28 cellular contexts compared by ENCODE assay signal in the genomic region with DNA sequence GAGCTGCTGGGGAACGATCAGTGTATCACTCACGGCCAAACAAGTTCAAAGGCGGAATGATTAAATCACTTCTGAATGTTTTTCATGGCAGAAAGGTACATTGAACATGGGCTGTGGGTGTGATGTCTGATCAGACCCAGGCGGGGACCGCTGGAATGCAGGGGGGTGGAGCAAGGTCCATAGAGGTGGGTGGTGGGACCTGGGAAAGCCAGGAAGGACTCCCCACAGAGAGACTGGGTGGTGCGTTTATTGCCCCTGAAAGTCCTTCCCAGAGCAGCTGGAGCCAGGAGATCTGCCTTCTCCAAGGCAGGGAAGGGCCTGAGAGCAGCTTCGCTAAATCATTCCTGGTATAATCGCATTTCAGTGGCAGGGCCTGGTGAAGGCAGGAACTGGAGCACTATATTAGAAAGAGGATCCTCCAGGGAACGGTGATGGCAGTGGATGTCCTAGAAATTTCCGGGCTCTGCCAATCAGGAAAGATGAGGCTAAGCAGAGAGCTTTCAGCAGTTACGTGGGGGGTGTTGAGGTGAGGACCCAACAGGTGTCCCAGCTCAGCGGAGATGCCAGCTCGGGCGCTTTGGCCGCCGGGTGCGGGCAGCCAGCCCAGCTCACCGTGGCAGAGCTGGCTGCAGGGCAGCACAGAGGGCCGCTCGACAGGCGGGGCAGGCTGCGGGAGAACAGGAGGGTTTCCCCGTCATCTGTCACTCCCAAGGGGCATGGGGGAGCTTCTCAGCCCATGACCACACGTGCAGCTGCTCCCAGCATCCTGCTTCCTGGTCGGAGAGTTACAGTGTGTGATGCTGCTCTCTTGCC.
DNase-seq lines count a peak whose midpoint lies in the region; ATAC-seq, FAIRE-seq and TF ChIP-seq lines count a peak whose summit lies in the region.
"Had no signal": no experiment of that assay in that cellular context is flagged by ENCODE, and none has a peak within 500 bp of the region (broad histone marks: within the 10 kb centered on the region; RNA-seq: fewer than 3 reads in every experiment).

No MANE protein-coding gene starts in this region.

- WGBS in esophagus squamous epithelium, 2 donors: 72 to 74% methylated on average over 8 to 22 of the region's 25 CpGs

- no peaks in the 10 kb centered on the region for H3K27me3 ChIP-seq in right atrium auricular region
- peaks cover 0 to 35% (median 0%) of the 10 kb centered on the region in 4 donors for H3K27me3 ChIP-seq in esophagus squamous epithelium
- no peaks in the 10 kb centered on the region for H3K27me3 ChIP-seq in HAP-1 (ENCODE audit: low read depth)
- H3K27me3 ChIP-seq: foreskin keratinocyte, SJSA1 had no signal

- H3K36me3 ChIP-seq in right atrium auricular region (no peaks in the 10 kb centered on the region), esophagus squamous epithelium (no peaks in the 10 kb centered on the region), HAP-1 (replicated peaks) (no peaks in the 10 kb centered on the region)
- H3K36me3 ChIP-seq: neutrophil, suprapubic skin, upper lobe of right lung had no signal

- no peak for TF ChIP-seq CTCF in right atrium auricular region (IDR thresholded peaks at IDR 0.05)
- no peak for TF ChIP-seq CTCF in esophagus squamous epithelium (IDR thresholded peaks at IDR 0.05)

- no peak for TF ChIP-seq POLR2A in esophagus squamous epithelium (IDR thresholded peaks at IDR 0.05)

- H3K4me1 ChIP-seq in right atrium auricular region (no peaks in the 10 kb centered on the region), esophagus squamous epithelium (no peaks in the 10 kb centered on the region), HAP-1 (no peaks in the 10 kb centered on the region)
- H3K4me1 ChIP-seq: foreskin keratinocyte, SJSA1, suprapubic skin, upper lobe of right lung had no signal

- H3K27ac ChIP-seq in right atrium auricular region (no peak overlapping the region), esophagus squamous epithelium (no peak overlapping the region)
- H3K27ac ChIP-seq: foreskin keratinocyte, neutrophil, SJSA1, suprapubic skin, upper lobe of right lung had no signal

- H3K4me3 ChIP-seq in right atrium auricular region: no peak overlapping the region
- H3K4me3 ChIP-seq in esophagus squamous epithelium: no peak overlapping the region
- no peak overlapping the region for H3K4me3 ChIP-seq in HAP-1
- H3K4me3 ChIP-seq: GM12878, SJSA1, suprapubic skin, upper lobe of right lung had no signal

- peak; percentile 42 for DNase-seq in Right ventricle myocardium inferior (ENCODE audit: missing footprints)
- DNase-seq in right atrium auricular region (ENCODE audit: low spot score): no peak
- DNase-seq in SW480 (ENCODE audit: low spot score): peak; percentile 81
- DNase-seq in left kidney (ENCODE audit: low read depth, low spot score): peak; percentile 54
- no peak for DNase-seq in urothelium cell line (ENCODE audit: low spot score)
- DNase-seq in esophagus squamous epithelium (lab: John Stamatoyannopoulos, UW): no peak
- no peak for DNase-seq in HAP-1 (ENCODE audit: low spot score in 2 of 2)
- DNase-seq: ACHN; activated CD8-positive, alpha-beta T cell treated with anti-CD3 and anti-CD28 coated beads for 36 hours; cortex of kidney; effector memory CD8-positive, alpha-beta T cell; foreskin keratinocyte; KBM-7; left cardiac atrium; NCI-H1436 treated with DMSO at 0.1 percent for 48 hours; NCI-H510A; stimulated activated naive CD4-positive, alpha-beta T cell; T-helper 17 cell; upper lobe of right lung had no signal

- intact Hi-C loops in Right ventricle myocardium inferior (cut with DNase I): no loop called here
- intact Hi-C loops in esophagus squamous epithelium (cut with DNase I): no loop called here

- FAIRE-seq in urothelium cell line (lab: Jason Lieb, UNC): peak; percentile 48
- FAIRE-seq: bronchial epithelial cell, GM12878, HTR-8/SVneo had no signal

- H3K9me3 ChIP-seq in right atrium auricular region: no peaks in the 10 kb centered on the region
- H3K9me3 ChIP-seq in esophagus squamous epithelium: no peaks in the 10 kb centered on the region
- no peaks in the 10 kb centered on the region for H3K9me3 ChIP-seq in HAP-1
- H3K9me3 ChIP-seq: neutrophil, suprapubic skin, upper lobe of right lung had no signal

- ATAC-seq in Right ventricle myocardium inferior: no peak
- ATAC-seq in HG03439 (IDR thresholded peaks at IDR 0.05; ENCODE audit: unreplicated experiment): no peak
- ATAC-seq: activated CD8-positive, alpha-beta T cell treated with anti-CD3 and anti-CD28 coated beads for 36 hours; activated naive CD4-positive, alpha-beta T cell treated with anti-CD3 and anti-CD28 coated beads, Interleukin-2, amount 50 U/mL, for 72 hours; effector memory CD8-positive, alpha-beta T cell; esophagus mucosa; foreskin keratinocyte; GM12878; left cardiac atrium; T-helper 17 cell; upper lobe of right lung had no signal

- in situ Hi-C loops in HAP-1 (cut with MboI; ENCODE audit: low sequenced_read_pairs): no loop called here

Comparison
In these comparisons a context has a peak if more than half of its experiments do, and no peak if none do; other contexts are left out.
1. DNase-seq: peak in Right ventricle myocardium inferior (single experiment), SW480 (single experiment) and left kidney (single experiment); none in right atrium auricular region (single experiment), urothelium cell line (single experiment), esophagus squamous epithelium (single experiment) and HAP-1 (0 of 2).